Comparison of ENCODE assay signal across 23 cellular contexts in genomic region chr14:68343534-68344093, GRCh38.
DNase-seq lines count a peak whose midpoint lies in the region; ATAC-seq, FAIRE-seq and TF ChIP-seq lines count a peak whose summit lies in the region.
"Had no signal": no experiment of that assay in that cellular context is flagged by ENCODE, and none has a peak within 500 bp of the region (broad histone marks: within the 10 kb centered on the region; RNA-seq: fewer than 3 reads in every experiment).

No MANE protein-coding gene starts in this region.

- H4K5ac ChIP-seq in H1 (ENCODE audit: insufficient read length, low read depth, low read length), result peak overlapping the region; percentile 56

- H2BK12ac ChIP-seq in H1 (ENCODE audit: low read depth, low read length), result no peak overlapping the region

- peaks cover 5 to 19% (median 10%) of the 10 kb centered on the region in 4 experiments; a peak in 6 of 7 replicates for H3K4me1 ChIP-seq in H1 (replicated peaks in 1 of 4; ENCODE audit: control insufficient read depth in 3 of 4, insufficient read depth in 4 of 4, low read length in 3 of 4)
- no peaks in the 10 kb centered on the region for H3K4me1 ChIP-seq in prostate gland (replicated peaks)
- H3K4me1 ChIP-seq: A549, BE2C had no signal

- TF ChIP-seq RAD21 in H1 (IDR thresholded peaks at IDR 0.05 in 1 of 2, conservative IDR thresholded peaks at IDR 0.05 in 1 of 2; ENCODE audit: low read depth in 2 of 2, low read length in 2 of 2), result no peak

- H3K14ac ChIP-seq in H1 (ENCODE audit: insufficient read length), result no peak overlapping the region

- H3K36me3 ChIP-seq in H1 (ENCODE audit: control insufficient read depth in 2 of 4, insufficient read depth in 4 of 4, low read length in 3 of 4), result no peaks in the 10 kb centered on the region
- H3K36me3 ChIP-seq in prostate gland, result no peaks in the 10 kb centered on the region
- H3K36me3 ChIP-seq: BE2C had no signal

- CTCF ChIA-PET in H1 (lab: Charles Lee; ENCODE audit: partially characterized antibody), result interaction anchor here (1.4 kb wide), 1 partner anchor 11 kb away, joined by 4 read pairs; no protein-coding TSS in a partner anchor

- no peak overlapping the region for H3K18ac ChIP-seq in H1 (ENCODE audit: extremely low read depth, low read length)

- no peak overlapping the region for H3K4me3 Mint-ChIP-seq in nephron
- H3K4me3 Mint-ChIP-seq: CD4-positive, alpha-beta T cell had no signal

- TF ChIP-seq EP300 in H1 (IDR thresholded peaks at IDR 0.05; ENCODE audit: borderline replicate concordance in 1 of 2, low read depth in 2 of 2, low read length in 2 of 2), result no peak

- no peaks in the 10 kb centered on the region for H3K9me3 ChIP-seq in H1 (ENCODE audit: insufficient read depth in 2 of 2, low read depth in 1 of 2, low read length in 1 of 2)
- no peaks in the 10 kb centered on the region for H3K9me3 ChIP-seq in prostate gland
- H3K9me3 ChIP-seq: BE2C had no signal

- POLR2A ChIA-PET in H1 (lab: Charles Lee; ENCODE audit: partially characterized antibody), result no interaction called here

- no peak overlapping the region for H4K91ac ChIP-seq in H1 (replicated peaks; ENCODE audit: insufficient read length, low read length)

- H3K4me1 Mint-ChIP-seq in nephron, result peaks cover 42% of the 10 kb centered on the region

- 65% methylated on average over 2 of the region's 2 CpGs; no CpG with 5 or more reads in 1 of the 2 experiments for WGBS in H1 (ENCODE audit: extremely low coverage in 1 of 2, insufficient coverage in 1 of 2, insufficient read length in 1 of 2, insufficient replicate concordance in 2 of 2, low coverage in 1 of 2, low lambda C conversion rate in 2 of 2, missing lambda C conversion rate in 1 of 2), 2 experiments
- WGBS in prostate gland, result 100% methylated on average over 2 of the region's 2 CpGs

- H3K27ac ChIP-seq in H1 (ENCODE audit: low read depth, low read length), result no peak overlapping the region
- no peak overlapping the region for H3K27ac ChIP-seq in prostate gland
- H3K27ac ChIP-seq: PC-9 had no signal

- no peak overlapping the region for H2AK5ac ChIP-seq in H1 (ENCODE audit: low read depth, low read length)

- H3K23me2 ChIP-seq in H1 (ENCODE audit: low read depth, low read length), result no peaks in the 10 kb centered on the region

- H3K79me2 ChIP-seq in H1 (ENCODE audit: control insufficient read depth in 1 of 2, insufficient read depth in 2 of 2, low read length in 2 of 2), result no peaks in the 10 kb centered on the region

- H3K36me3 Mint-ChIP-seq in nephron (ENCODE audit: low read depth), result peaks cover 13% of the 10 kb centered on the region

- no peak for ATAC-seq in HG02885 (IDR thresholded peaks at IDR 0.05; ENCODE audit: poor library complexity, unreplicated experiment)
- ATAC-seq: A549, GM12878 had no signal

- H3K9me3 Mint-ChIP-seq in nephron, result peaks cover 3% of the 10 kb centered on the region
- H3K9me3 Mint-ChIP-seq: CD4-positive, alpha-beta T cell had no signal

- H3K27me3 ChIP-seq in H1 (replicated peaks in 1 of 4; ENCODE audit: control insufficient read depth in 3 of 4, extremely low read depth in 1 of 4, insufficient read depth in 3 of 4, low read length in 3 of 4) (no peaks in the 10 kb centered on the region), prostate gland (replicated peaks; ENCODE audit: insufficient read depth) (no peaks in the 10 kb centered on the region)
- H3K27me3 ChIP-seq: BE2C had no signal

- TF ChIP-seq CTCF in H1 (IDR thresholded peaks at IDR 0.05; ENCODE audit: control extremely low read depth in 1 of 3, insufficient read depth in 1 of 3, low read depth in 1 of 3, low read length in 3 of 3), result no peak
- TF ChIP-seq CTCF in nephron (IDR thresholded peaks at IDR 0.05; ENCODE audit: unreplicated experiment in 3 of 3), result no peak
- no peak for TF ChIP-seq CTCF in prostate gland (IDR thresholded peaks at IDR 0.05)

- intact Hi-C loops in prostate gland (cut with DNase I), result no loop called here

- DNase-seq in GM12891 (ENCODE audit: insufficient read length, low spot score), result no peak
- DNase-seq in Jurkat, Clone E6-1 (ENCODE audit: low read depth, low spot score), result peak; percentile 59
- no peak for DNase-seq in H1 (ENCODE audit: low read depth in 1 of 2, low spot score in 2 of 2)
- no peak for DNase-seq in urothelium cell line (ENCODE audit: low spot score)
- no peak for DNase-seq in prostate gland (ENCODE audit: low spot score)
- DNase-seq: BE2C; CD4-positive, alpha-beta T cell; COR-L47; DMS79; MV-4-11; NCI-H1105 treated with DMSO at 0.1 percent for 48 hours; NCI-H1694; NCI-H2081; NCI-H2171 treated with DMSO at 0.1 percent for 48 hours; NCI-H446; NCI-H526; PC-9; RPMI8226; SHP77 had no signal

- peak overlapping the region; percentile 46; the same call in 1 of the 2 replicates for H2BK5ac ChIP-seq in H1 (ENCODE audit: low read depth, low read length)

- H3K79me1 ChIP-seq in H1 (ENCODE audit: low read depth, low read length), result no peaks in the 10 kb centered on the region

- no peak for TF ChIP-seq POLR2A in GM12891 (IDR thresholded peaks at IDR 0.05; ENCODE audit: low read depth, low read length)
- no peak for TF ChIP-seq POLR2A in H1 (IDR thresholded peaks at IDR 0.05; ENCODE audit: control extremely low read depth in 1 of 2, low read depth in 2 of 2, low read length in 2 of 2)
- TF ChIP-seq POLR2A in prostate gland (IDR thresholded peaks at IDR 0.05), result no peak

- H2BK20ac ChIP-seq in H1 (ENCODE audit: low read length), result peak overlapping the region; percentile 82

- H3K4me2 ChIP-seq in H1 (ENCODE audit: insufficient read depth in 1 of 2, low read depth in 2 of 2, low read length in 2 of 2), result peak overlapping the region; percentile 30 to 52; a peak in 3 of 4 replicates
- H3K4me2 ChIP-seq: A549, PC-9 had no signal

- FAIRE-seq in GM12891 (lab: Jason Lieb, UNC), result peak; percentile 13
- peak; percentile 36 for FAIRE-seq in H1 (lab: Jason Lieb, UNC)
- FAIRE-seq in urothelium cell line (lab: Jason Lieb, UNC), result no peak
- FAIRE-seq: A549, GM12878 had no signal

- H4K8ac ChIP-seq in H1 (ENCODE audit: extremely low read depth, insufficient read depth, low read length), result no peak overlapping the region

- no peak overlapping the region for H3K56ac ChIP-seq in H1 (replicated peaks; ENCODE audit: insufficient read length, low read depth, low read length)

- H2BK15ac ChIP-seq in H1 (ENCODE audit: low read length), result peak overlapping the region; percentile 62; the same call in 1 of the 2 replicates

- H2BK120ac ChIP-seq in H1 (replicated peaks; ENCODE audit: low read depth, low read length), result peak overlapping the region; percentile 84

- no peak overlapping the region for H3K4me3 ChIP-seq in Jurkat, Clone E6-1 (ENCODE audit: low read length)
- H3K4me3 ChIP-seq in H1 (ENCODE audit: extremely low read depth in 1 of 4, insufficient read depth in 2 of 4, low read depth in 3 of 4, low read length in 4 of 4), result no peak overlapping the region
- H3K4me3 ChIP-seq in prostate gland, result no peak overlapping the region
- H3K4me3 ChIP-seq: A549, GM12878, PC-9 had no signal

- no peak overlapping the region for H3K9ac ChIP-seq in H1 (replicated peaks in 1 of 4; ENCODE audit: extremely low read depth in 1 of 4, low read depth in 3 of 4, low read length in 3 of 4)

- H3K27ac Mint-ChIP-seq in nephron, result peak overlapping the region; percentile 28 to 68 (median 47)
- H3K27ac Mint-ChIP-seq: CD4-positive, alpha-beta T cell had no signal

- no peak overlapping the region for H3K23ac ChIP-seq in H1 (ENCODE audit: insufficient read length)

- no peak overlapping the region for H2AFZ ChIP-seq in H1 (ENCODE audit: low read length)
- H2AFZ ChIP-seq: PC-9 had no signal

- H3K4ac ChIP-seq in H1 (replicated peaks; ENCODE audit: insufficient read length, low read depth, low read length), result peak overlapping the region; percentile 65

- H3K27me3 Mint-ChIP-seq in nephron (ENCODE audit: low read depth), result no peaks in the 10 kb centered on the region
- H3K27me3 Mint-ChIP-seq: CD4-positive, alpha-beta T cell had no signal

- H4K20me1 ChIP-seq in H1 (replicated peaks in 1 of 2; ENCODE audit: control insufficient read depth in 1 of 2, insufficient read depth in 2 of 2, low read length in 2 of 2), result no peaks in the 10 kb centered on the region

TF ChIP-seq in GM12891, 5 proteins besides CTCF, POLR2A, EP300 and RAD21:
- no peak for TF ChIP-seq POU2F2 (IDR thresholded peaks at IDR 0.05; ENCODE audit: low read depth, low read length)
- TF ChIP-seq SPI1 (IDR thresholded peaks at IDR 0.05; ENCODE audit: low read depth, low read length), result no peak
- TF ChIP-seq PAX5 (IDR thresholded peaks at IDR 0.05; ENCODE audit: insufficient read depth, low read length, severe bottlenecking), result no peak
- TF ChIP-seq TAF1 (IDR thresholded peaks at IDR 0.05; ENCODE audit: low read depth, low read length), result no peak
- TF ChIP-seq POLR2AphosphoS5 (IDR thresholded peaks at IDR 0.05; ENCODE audit: low read depth, low read length), result no peak
TF ChIP-seq in GM12891: peak in this region for 0.

TF ChIP-seq in H1, 55 proteins besides CTCF, POLR2A, EP300 and RAD21:
- TF ChIP-seq BRCA1 (IDR thresholded peaks at IDR 0.05; ENCODE audit: low read depth, low read length), result no peak
- TF ChIP-seq BACH1 (IDR thresholded peaks at IDR 0.05; ENCODE audit: low read length), result no peak
- TF ChIP-seq SP2 (IDR thresholded peaks at IDR 0.05; ENCODE audit: low read length), result no peak
- no peak for TF ChIP-seq SP1 (IDR thresholded peaks at IDR 0.05; ENCODE audit: low read depth, low read length)
- no peak for TF ChIP-seq CHD1 (IDR thresholded peaks at IDR 0.05; ENCODE audit: low read depth, low read length)
- no peak for TF ChIP-seq KDM1A (IDR thresholded peaks at IDR 0.05; ENCODE audit: borderline replicate concordance, low read length)
- TF ChIP-seq EZH2 (IDR thresholded peaks at IDR 0.05; ENCODE audit: low read depth, low read length, severe bottlenecking), result no peak
- no peak for TF ChIP-seq MAFK (IDR thresholded peaks at IDR 0.05; ENCODE audit: low read depth, low read length)
- no peak for TF ChIP-seq ZNF274 (IDR thresholded peaks at IDR 0.05; ENCODE audit: borderline replicate concordance, extremely low read depth, low read length)
- no peak for TF ChIP-seq YY1 (IDR thresholded peaks at IDR 0.05; ENCODE audit: low read depth, low read length)
- no peak for TF ChIP-seq KDM4A (IDR thresholded peaks at IDR 0.05; ENCODE audit: low read depth, low read length, severe bottlenecking)
- no peak for TF ChIP-seq TBP (IDR thresholded peaks at IDR 0.05; ENCODE audit: low read depth, low read length)
- TF ChIP-seq CHD2 (IDR thresholded peaks at IDR 0.05; ENCODE audit: low read length), result no peak
- no peak for TF ChIP-seq CEBPB (IDR thresholded peaks at IDR 0.05; ENCODE audit: low read depth, low read length)
- no peak for TF ChIP-seq POLR2AphosphoS5 (IDR thresholded peaks at IDR 0.05; ENCODE audit: low read depth, low read length)
- no peak for TF ChIP-seq ASH2L (IDR thresholded peaks at IDR 0.05; ENCODE audit: low read length)
- TF ChIP-seq TCF12 (IDR thresholded peaks at IDR 0.05; ENCODE audit: low read depth, low read length), result no peak
TF ChIP-seq in H1: peak in this region for 0.
